ENCODE assay signal across 8 cellular contexts in genomic region chrX:107675823-107676555, GRCh38. TPM values are rescaled to one million over a fixed set of nuclear protein-coding genes. Genes with fewer than 3 reads are reported as not detected.
DNase-seq lines count a peak whose midpoint lies in the region; ATAC-seq and TF ChIP-seq lines count a peak whose summit lies in the region.

No MANE protein-coding gene starts in this region.

- peaks cover 22% of the 10 kb centered on the region for H3K4me1 Mint-ChIP-seq in mesothelial cell of epicardium

- H3K79me2 ChIP-seq in OCI-LY7 (ENCODE audit: insufficient read depth, low read depth, low read length) = peaks cover 16% of the 10 kb centered on the region; the same call in 1 of the 2 replicates

- H3K27ac ChIP-seq in OCI-LY7 (ENCODE audit: low read depth, low read length, poor library complexity, severe bottlenecking) = peak overlapping the region; percentile 89

- DNase-seq in HAP-1 (ENCODE audit: low spot score in 2 of 2) (peak; percentile 52 to 64), OCI-LY7 (ENCODE audit: low spot score) (peak; percentile 43), cardiac fibroblast (ENCODE audit: low read depth in 2 of 2) (peak; percentile 75 to 79), mesothelial cell of epicardium (ENCODE audit: low spot score in 2 of 2, unreplicated experiment in 2 of 2) (no peak), HuH-7.5 (ENCODE audit: low spot score) (no peak), pons (ENCODE audit: low spot score) (no peak)
- no peak for DNase-seq in stimulated activated CD4-positive, alpha-beta T cell treated with anti-CD3 and anti-CD28 coated beads, Interleukin-2, amount 100 ng/mL, for 48 hours

- no peak for ATAC-seq in GM18873 (IDR thresholded peaks at IDR 0.05; ENCODE audit: low FRiP score, unreplicated experiment)

- TF ChIP-seq CTCF in OCI-LY7 (conservative IDR thresholded peaks at IDR 0.05; ENCODE audit: low read length) (no peak), cardiac fibroblast (IDR thresholded peaks at IDR 0.05; ENCODE audit: low read depth, low read length) (no peak), mesothelial cell of epicardium (IDR thresholded peaks at IDR 0.05; ENCODE audit: unreplicated experiment) (no peak)

- H3K9me3 ChIP-seq in HAP-1 (no peaks in the 10 kb centered on the region), OCI-LY7 (ENCODE audit: low read length) (no peaks in the 10 kb centered on the region)

- in situ Hi-C loops in HAP-1 (cut with MboI; ENCODE audit: low sequenced_read_pairs) = loop anchor here (5.0 kb wide), 1 partner anchor 41 kb away; no protein-coding TSS in a partner anchor

- H3K27ac Mint-ChIP-seq in mesothelial cell of epicardium = peak overlapping the region; percentile 32

- no peaks in the 10 kb centered on the region for H4K20me1 ChIP-seq in OCI-LY7 (ENCODE audit: insufficient read depth, low read length)

- peak overlapping the region; percentile 86; the same call in 1 of the 2 replicates for H2AFZ ChIP-seq in OCI-LY7 (ENCODE audit: low read length)

- H3K9me2 ChIP-seq in OCI-LY7 (ENCODE audit: insufficient read depth, low read length) = no peaks in the 10 kb centered on the region

- TSS peak; percentile 63 for BruUV-seq in OCI-LY7 (replicated peaks; lab: Mats Ljungman, UMichigan)

- no peaks in the 10 kb centered on the region for H3K36me3 Mint-ChIP-seq in mesothelial cell of epicardium

- no peaks in the 10 kb centered on the region for H3K27me3 ChIP-seq in HAP-1 (ENCODE audit: low read depth)

- H3K36me3 ChIP-seq in HAP-1 (replicated peaks) = no peaks in the 10 kb centered on the region
- no peaks in the 10 kb centered on the region for H3K36me3 ChIP-seq in OCI-LY7 (ENCODE audit: insufficient read depth, low read length)

- POLR2A ChIA-PET in OCI-LY7 (lab: Charles Lee) = interaction anchor here (0.6 to 9.3 kb wide), 4 partner anchors 20 to 47 kb away, joined by 3 to 121 read pairs (median 5); partner anchors contain the start of gene PRPS1

- intact Hi-C loops in OCI-LY7 (cut with micrococcal nuclease; ENCODE audit: unreplicated experiment) = no loop called here

- peaks cover 3% of the 10 kb centered on the region for H3K27me3 Mint-ChIP-seq in mesothelial cell of epicardium (ENCODE audit: low read depth)

- peak overlapping the region; percentile 92 for H3K4me2 ChIP-seq in OCI-LY7 (ENCODE audit: low read length)

- H3K4me1 ChIP-seq in HAP-1 = peaks cover 36% of the 10 kb centered on the region
- H3K4me1 ChIP-seq in OCI-LY7 (ENCODE audit: insufficient read depth, low read length, poor library complexity, severe bottlenecking) = peaks cover 60% of the 10 kb centered on the region

- H3K4me3 ChIP-seq in HAP-1 = peak overlapping the region; percentile 42
- H3K4me3 ChIP-seq in OCI-LY7 (ENCODE audit: low read depth, low read length, poor library complexity, severe bottlenecking) = peak overlapping the region; percentile 88
- peak overlapping the region; percentile 72 for H3K4me3 ChIP-seq in cardiac fibroblast (replicated peaks in 1 of 2; ENCODE audit: low read depth in 2 of 2, low read length in 2 of 2)

- peak overlapping the region; percentile 48 for H3K4me3 Mint-ChIP-seq in mesothelial cell of epicardium

- H3K9me3 Mint-ChIP-seq in mesothelial cell of epicardium = peaks cover 18% of the 10 kb centered on the region

- CTCF ChIA-PET in OCI-LY7 (lab: Charles Lee; ENCODE audit: unreplicated experiment) = interaction anchor here (0.7 to 2.6 kb wide), 3 partner anchors 8 to 41 kb away, joined by 3 to 10 read pairs (median 3); no protein-coding TSS in a partner anchor

RNA-seq across cellular contexts. Expression of gene PRPS1, which starts 47.7 kb away (rescaled TPM):
- 57.1 and 74.0 TPM in 2 replicates for total RNA-seq in OCI-LY7 (2014; rRNA removed; shearing (Covaris generic))
- total RNA-seq in OCI-LY7 (2022) (80.0 and 88.3 TPM in 2 replicates), mesothelial cell of epicardium (28.3 to 32.1 TPM (median 30.0 TPM) in 3 replicates)

Comparison
In these comparisons a context has a peak if more than half of its experiments do, and no peak if none do; other contexts are left out.
1. DNase-seq: peak in HAP-1 (2 of 2), OCI-LY7 (single experiment) and cardiac fibroblast (2 of 2); none in mesothelial cell of epicardium (0 of 2), HuH-7.5 (single experiment), stimulated activated CD4-positive, alpha-beta T cell treated with anti-CD3 and anti-CD28 coated beads, Interleukin-2, amount 100 ng/mL, for 48 hours (0 of 2) and pons (single experiment).
2. Peak in every context shown above with its lines, with median percentiles within 50 percentile points of each other: H3K4me3 ChIP-seq.